25 cellular contexts compared by ENCODE assay signal in the genomic region with DNA sequence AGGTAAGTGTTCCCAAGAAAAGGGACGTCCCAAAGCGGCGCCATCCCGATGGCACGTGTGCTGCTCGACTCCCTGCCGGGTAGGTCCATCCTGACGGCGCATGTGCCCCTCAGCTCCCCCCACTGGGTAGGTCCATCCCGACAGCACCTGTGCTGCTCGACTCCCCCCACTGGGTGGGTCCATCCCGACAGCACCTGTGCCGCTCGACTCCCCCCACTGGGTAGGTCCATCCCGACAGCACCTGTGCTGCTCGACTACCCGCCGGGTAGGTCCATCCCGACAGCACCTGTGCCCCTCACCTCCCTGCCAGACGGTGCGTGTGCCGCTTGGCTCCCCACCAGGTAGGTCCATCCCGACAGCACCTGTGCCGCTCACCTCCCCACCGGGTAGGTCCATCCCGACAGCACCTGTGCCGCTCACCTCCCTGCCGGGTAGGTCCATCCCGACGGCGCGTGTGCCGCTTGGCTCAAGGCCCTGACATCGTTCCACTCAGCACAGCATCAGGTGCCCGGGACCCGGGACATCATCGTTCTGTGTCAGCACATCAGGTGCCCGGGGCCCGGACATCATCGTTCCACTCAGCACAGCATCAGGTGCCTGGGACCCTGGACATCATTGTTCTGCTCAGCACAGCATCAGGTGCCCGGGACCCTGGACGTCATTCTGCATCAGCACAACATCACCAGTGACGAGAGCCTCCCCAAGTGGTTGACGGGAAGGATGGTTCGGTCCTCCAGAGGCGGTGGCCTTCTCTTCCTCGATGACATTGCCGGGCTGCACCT. TPM values are rescaled to one million over a fixed set of nuclear protein-coding genes. Genes with fewer than 3 reads are reported as not detected.
DNase-seq lines count a peak whose midpoint lies in the region; ATAC-seq, FAIRE-seq and TF ChIP-seq lines count a peak whose summit lies in the region.
"Had no signal": no experiment of that assay in that cellular context is flagged by ENCODE, and none has a peak within 500 bp of the region (broad histone marks: within the 10 kb centered on the region; RNA-seq: fewer than 3 reads in every experiment).

No MANE protein-coding gene starts in this region.

- no peaks in the 10 kb centered on the region for H3K27me3 Mint-ChIP-seq in chondrocyte (ENCODE audit: low read depth)
- peaks cover 2% of the 10 kb centered on the region for H3K27me3 Mint-ChIP-seq in endothelial cell (ENCODE audit: unreplicated experiment)
- H3K27me3 Mint-ChIP-seq: CD8-positive, alpha-beta memory T cell had no signal

- H3K4me3 ChIP-seq in left ventricle myocardium inferior (no peak overlapping the region), osteoblast (ENCODE audit: insufficient read depth, low read length) (no peak overlapping the region)
- H3K4me3 ChIP-seq: PC-9 had no signal

- TF ChIP-seq CTCF in left ventricle myocardium inferior (IDR thresholded peaks at IDR 0.05; ENCODE audit: borderline replicate concordance) (no peak), chondrocyte (IDR thresholded peaks at IDR 0.05) (no peak), osteoblast (IDR thresholded peaks at IDR 0.05; ENCODE audit: extremely low read depth, low read depth, low read length) (no peak), endothelial cell (IDR thresholded peaks at IDR 0.05; ENCODE audit: unreplicated experiment) (no peak)

- FAIRE-seq in urothelium cell line (lab: Jason Lieb, UNC), result peak; percentile 97
- FAIRE-seq: GM18507 had no signal

- H3K4me3 Mint-ChIP-seq in chondrocyte (ENCODE audit: unreplicated experiment) (no peak overlapping the region), endothelial cell (ENCODE audit: unreplicated experiment) (no peak overlapping the region)
- H3K4me3 Mint-ChIP-seq: CD8-positive, alpha-beta memory T cell had no signal

- DNase-seq in Right ventricle myocardium inferior (ENCODE audit: missing footprints) (peak; percentile 42), left ventricle myocardium inferior (no peak), chondrocyte (ENCODE audit: low spot score) (peak; percentile 86), osteoblast (ENCODE audit: insufficient read length, low spot score, missing footprints) (peak; percentile 73), urothelium cell line (ENCODE audit: low spot score) (no peak), pons (ENCODE audit: low spot score) (no peak), AG08395 (ENCODE audit: low spot score) (no peak), endothelial cell (ENCODE audit: low spot score) (no peak)
- DNase-seq: Calu3; CD8-positive, alpha-beta memory T cell; DMS153; KBM-7; NCI-H1092 treated with DMSO at 0.1 percent for 48 hours; NCI-H1436 treated with DMSO at 0.1 percent for 48 hours; NCI-H1930; NCI-H2227 treated with DMSO at 0.1 percent for 48 hours; NCI-H510A; NCI-H748 treated with DMSO at 0.1 percent for 48 hours; PC-9; RPMI8226 had no signal

- H3K9me3 Mint-ChIP-seq in chondrocyte (ENCODE audit: low read depth), result peaks cover 2% of the 10 kb centered on the region
- H3K9me3 Mint-ChIP-seq in endothelial cell (ENCODE audit: unreplicated experiment), result no peaks in the 10 kb centered on the region

- H3K4me1 ChIP-seq in left ventricle myocardium inferior (peaks cover 5% of the 10 kb centered on the region), osteoblast (ENCODE audit: insufficient read depth, low read length) (no peaks in the 10 kb centered on the region)

- H3K9me3 ChIP-seq in left ventricle myocardium inferior (replicated peaks), result peaks cover 6% of the 10 kb centered on the region
- H3K9me3 ChIP-seq in osteoblast (ENCODE audit: low read depth, low read length), result no peaks in the 10 kb centered on the region

- no peaks in the 10 kb centered on the region for H3K79me2 ChIP-seq in osteoblast (ENCODE audit: insufficient read depth, low read length)

- H3K27ac ChIP-seq in left ventricle myocardium inferior (replicated peaks) (no peak overlapping the region), osteoblast (ENCODE audit: low read depth, low read length) (no peak overlapping the region)
- H3K27ac ChIP-seq: 22Rv1, C4-2B, PC-9 had no signal

- no peaks in the 10 kb centered on the region for H3K27me3 ChIP-seq in left ventricle myocardium inferior (ENCODE audit: low read depth)
- H3K27me3 ChIP-seq in osteoblast (ENCODE audit: insufficient read depth, low read length), result no peaks in the 10 kb centered on the region

- H3K27ac Mint-ChIP-seq in chondrocyte (ENCODE audit: unreplicated experiment), result no peak overlapping the region
- H3K27ac Mint-ChIP-seq in endothelial cell (ENCODE audit: unreplicated experiment), result no peak overlapping the region

- H3K36me3 Mint-ChIP-seq in chondrocyte (ENCODE audit: low read depth), result peaks cover 19% of the 10 kb centered on the region
- peaks cover 28% of the 10 kb centered on the region for H3K36me3 Mint-ChIP-seq in endothelial cell (ENCODE audit: low read depth, unreplicated experiment)

- H2AFZ ChIP-seq in osteoblast (ENCODE audit: low read length), result no peak overlapping the region
- H2AFZ ChIP-seq: PC-9 had no signal

- no peak for ATAC-seq in Right ventricle myocardium inferior
- ATAC-seq: SK-N-SH treated with all-trans-retinoic acid at 6 μM for 48 hours had no signal

- intact Hi-C loops in Right ventricle myocardium inferior (cut with DNase I) (no loop called here), left ventricle myocardium inferior (cut with micrococcal nuclease) (no loop called here)

- H3K36me3 ChIP-seq in left ventricle myocardium inferior (peaks cover 45% of the 10 kb centered on the region), osteoblast (ENCODE audit: insufficient read depth, low read length) (peaks cover 7% of the 10 kb centered on the region)

- H3K4me1 Mint-ChIP-seq in chondrocyte (ENCODE audit: low read depth) (no peaks in the 10 kb centered on the region), endothelial cell (ENCODE audit: unreplicated experiment) (no peaks in the 10 kb centered on the region)

- peaks cover 4% of the 10 kb centered on the region for H4K20me1 ChIP-seq in osteoblast (ENCODE audit: insufficient read depth, low read length)

- H3K4me2 ChIP-seq in osteoblast (ENCODE audit: insufficient read depth, low read length), result no peak overlapping the region
- H3K4me2 ChIP-seq: PC-9 had no signal

RNA-seq across cellular contexts. Expression of a gene that starts 5.7 kb away (rescaled TPM):
- total RNA-seq in Right ventricle myocardium inferior (78.3 TPM), left ventricle myocardium inferior (79.1 TPM), chondrocyte (16.2 to 20.5 TPM (median 19.0 TPM) in 3 replicates), osteoblast (2.9 and 4.4 TPM in 2 replicates), endothelial cell (ENCODE audit: unreplicated experiment) (10.6 TPM)
- total RNA-seq: H4 had no signal

RNA-seq across cellular contexts. Expression of a gene that starts 13.2 kb away (rescaled TPM):
- total RNA-seq in Right ventricle myocardium inferior, result 13.0 TPM
- 13.6 TPM for total RNA-seq in left ventricle myocardium inferior
- total RNA-seq in chondrocyte, result 23.0 to 27.4 TPM (median 23.3 TPM) in 3 replicates
- 10.1 and 13.8 TPM in 2 replicates for total RNA-seq in osteoblast
- 27.9 TPM for total RNA-seq in endothelial cell (ENCODE audit: unreplicated experiment)

RNA-seq across cellular contexts. Expression of a gene that starts 22.2 kb away (rescaled TPM):
- total RNA-seq in Right ventricle myocardium inferior (43.4 TPM), left ventricle myocardium inferior (48.0 TPM), chondrocyte (53.7 to 62.9 TPM (median 59.8 TPM) in 3 replicates), osteoblast (28.0 and 29.0 TPM in 2 replicates), endothelial cell (ENCODE audit: unreplicated experiment) (207 TPM)

RNA-seq across cellular contexts. Expression of a gene that starts 31.2 kb away (rescaled TPM):
- 19.9 TPM for total RNA-seq in Right ventricle myocardium inferior
- total RNA-seq in left ventricle myocardium inferior, result 22.4 TPM
- 16.7 to 20.0 TPM (median 20.0 TPM) in 3 replicates for total RNA-seq in chondrocyte
- 8.3 and 9.1 TPM in 2 replicates for total RNA-seq in osteoblast
- total RNA-seq in endothelial cell (ENCODE audit: unreplicated experiment), result 6.7 TPM

Comparison
In these comparisons a context has a peak if more than half of its experiments do, and no peak if none do; other contexts are left out.
1. DNase-seq: peak in Right ventricle myocardium inferior (single experiment), chondrocyte (single experiment) and osteoblast (single experiment); none in left ventricle myocardium inferior (single experiment), urothelium cell line (single experiment), pons (single experiment), AG08395 (single experiment) and endothelial cell (single experiment).